Comparison of ENCODE assay signal across 8 cellular contexts in genomic region chr4:10033191-10033881, GRCh38. TPM values are rescaled to one million over a fixed set of nuclear protein-coding genes. Genes with fewer than 3 reads are reported as not detected.
DNase-seq lines count a peak whose midpoint lies in the region; ATAC-seq and TF ChIP-seq lines count a peak whose summit lies in the region.

No MANE protein-coding gene starts in this region.

- no peak for TF ChIP-seq POLR2A in breast epithelium (IDR thresholded peaks at IDR 0.05)

- no peak overlapping the region for H2BK120ac ChIP-seq in mesendoderm (ENCODE audit: low read depth, low read length)

- H3K27ac ChIP-seq in breast epithelium (peak overlapping the region; percentile 45 to 84), mesendoderm (ENCODE audit: low read depth, low read length) (no peak overlapping the region)

- intact Hi-C loops in breast epithelium (cut with DNase I; ENCODE audit: low total_unique reads): no loop called here

- no peak overlapping the region for H4K5ac ChIP-seq in mesendoderm (ENCODE audit: low read length)

- DNase-seq in AG20443 (ENCODE audit: low spot score) (peak; percentile 73), breast epithelium (ENCODE audit: low spot score in 2 of 2) (no peak), mesendoderm (no peak), NOMO-1 treated with dmso at 0.1 percent for 144 hours (lab: John Stamatoyannopoulos, UW; ENCODE audit: unreplicated experiment) (no peak)

- no peak overlapping the region for H3K9ac ChIP-seq in mesendoderm (ENCODE audit: low read length)

- H2BK5ac ChIP-seq in mesendoderm (ENCODE audit: low read length): no peak overlapping the region

- no peak overlapping the region for H3K18ac ChIP-seq in mesendoderm (ENCODE audit: low read length)

- H2AK5ac ChIP-seq in mesendoderm (ENCODE audit: low read length): no peak overlapping the region

- TF ChIP-seq CTCF in breast epithelium (IDR thresholded peaks at IDR 0.05): no peak

- H3K36me3 ChIP-seq in breast epithelium (no peaks in the 10 kb centered on the region), mesendoderm (ENCODE audit: control insufficient read depth, insufficient read depth, low read length) (no peaks in the 10 kb centered on the region)

- ATAC-seq in HG03521 (IDR thresholded peaks at IDR 0.05; ENCODE audit: unreplicated experiment) (peak; percentile 64), GM21447 (IDR thresholded peaks at IDR 0.05; ENCODE audit: unreplicated experiment) (no peak), GM18870 (IDR thresholded peaks at IDR 0.05; ENCODE audit: unreplicated experiment) (no peak), GM21367 (IDR thresholded peaks at IDR 0.05; ENCODE audit: unreplicated experiment) (no peak)

- no peaks in the 10 kb centered on the region for H3K9me3 ChIP-seq in breast epithelium

- H3K4me3 ChIP-seq in breast epithelium (no peak overlapping the region), mesendoderm (ENCODE audit: low read length) (no peak overlapping the region)

- H3K4me2 ChIP-seq in mesendoderm (ENCODE audit: low read length): no peak overlapping the region

- no peaks in the 10 kb centered on the region for H3K79me2 ChIP-seq in mesendoderm (ENCODE audit: control insufficient read depth, insufficient read depth, low read length)

- no peak overlapping the region for H3K4ac ChIP-seq in mesendoderm (ENCODE audit: low read depth, low read length)

- no peak overlapping the region for H4K8ac ChIP-seq in mesendoderm (ENCODE audit: low read depth, low read length)

- no peaks in the 10 kb centered on the region for H3K79me1 ChIP-seq in mesendoderm (ENCODE audit: low read length)

- H3K23ac ChIP-seq in mesendoderm (ENCODE audit: low read length): no peak overlapping the region

- H3K4me1 ChIP-seq in breast epithelium (peaks cover 5 to 14% of the 10 kb centered on the region in 2 donors), mesendoderm (ENCODE audit: control insufficient read depth, low read depth, low read length) (no peaks in the 10 kb centered on the region)

- no peaks in the 10 kb centered on the region for H3K27me3 ChIP-seq in breast epithelium
- no peaks in the 10 kb centered on the region for H3K27me3 ChIP-seq in mesendoderm (ENCODE audit: insufficient read depth, low read length, poor library complexity)

- peak overlapping the region; percentile 54 for H3K56ac ChIP-seq in mesendoderm (ENCODE audit: low read length)

- WGBS in mesendoderm (ENCODE audit: extremely low coverage, insufficient coverage, low lambda C conversion rate): no CpG with 5 or more reads among the region's 18 CpGs

- no peak overlapping the region for H2BK15ac ChIP-seq in mesendoderm (replicated peaks; ENCODE audit: low read depth)

RNA-seq across cellular contexts. Expression of gene SLC2A9, which starts 12.0 kb away (rescaled TPM):
- total RNA-seq in breast epithelium: 10 to 100 TPM in 1 of 3 donors, 1 to 10 TPM in 2; 6.2 to 10.7 (median 9.5) TPM
- 0.97 TPM for polyA plus RNA-seq in mesendoderm (2013, experiment 1 of 2)
- 0.42 TPM for polyA plus RNA-seq in mesendoderm (2013, experiment 2 of 2)
